23 cellular contexts compared by ENCODE assay signal in genomic region chr16:23821467-23821866, GRCh38. TPM values are rescaled to one million over a fixed set of nuclear protein-coding genes. Genes with fewer than 3 reads are reported as not detected.
DNase-seq lines count a peak whose midpoint lies in the region; ATAC-seq, FAIRE-seq and TF ChIP-seq lines count a peak whose summit lies in the region.
"Had no signal": no experiment of that assay in that cellular context is flagged by ENCODE, and none has a peak within 500 bp of the region (broad histone marks: within the 10 kb centered on the region; RNA-seq: fewer than 3 reads in every experiment).

No MANE protein-coding gene starts in this region.

- no peak for TF ChIP-seq CTCF in K562 (IDR thresholded peaks at IDR 0.05 in 2 of 3, conservative IDR thresholded peaks at IDR 0.05 in 1 of 3; ENCODE audit: insufficient read depth in 2 of 3, low read depth in 1 of 3, low read length in 3 of 3)

- peak overlapping the region in 3 of 5 donors; percentile 23 to 33 (median 27) for H3K4me3 Mint-ChIP-seq in immature natural killer cell
- peak overlapping the region; percentile 12 for H3K4me3 Mint-ChIP-seq in natural killer cell treated with Interleukin-12 subunit alpha and Interleukin-12 subunit beta and Interleukin-15 and Interleukin-18, amount 100 ng/mL, for 72 hours
- H3K4me3 Mint-ChIP-seq: B cell; CD4-positive, alpha-beta T cell; CD8-positive, alpha-beta T cell had no signal

- in situ Hi-C loops in K562 (cut with MboI): no loop called here

- FAIRE-seq in K562 (lab: Jason Lieb, UNC): no peak
- FAIRE-seq: A204.1, D721Med, G401.6, GM12891, GM19239 had no signal

- peak overlapping the region; percentile 76 for H2AFZ ChIP-seq in K562 (ENCODE audit: low read depth, low read length)

- no peak for TF ChIP-seq RAD21 in K562 (CRISPR knock-in tag; conservative IDR thresholded peaks at IDR 0.05 in 1 of 2, IDR thresholded peaks at IDR 0.05 in 1 of 2)

- TF ChIP-seq EP300 in K562 (IDR thresholded peaks at IDR 0.05; ENCODE audit: low read length): no peak

- H3K4me3 ChIP-seq in K562: no peak overlapping the region
- H3K4me3 ChIP-seq: BLaER1 treated with 17β-estradiol and CSF1 and Interleukin-3, amounts not matched to agents 10 nM and 100 nM had no signal

- WGBS in K562 (ENCODE audit: insufficient coverage, low coverage, missing lambda C conversion rate): 16% methylated on average over 3 of the region's 4 CpGs

- H3K27ac Mint-ChIP-seq in immature natural killer cell: peak overlapping the region in 5 of 6 donors; percentile 17 to 76 (median 48)
- H3K27ac Mint-ChIP-seq in natural killer cell treated with Interleukin-12 subunit alpha and Interleukin-12 subunit beta and Interleukin-15 and Interleukin-18, amount 100 ng/mL, for 72 hours: peak overlapping the region in 1 of 2 donors; percentile 73
- H3K27ac Mint-ChIP-seq: B cell; CD4-positive, alpha-beta T cell; CD8-positive, alpha-beta T cell had no signal

- H4K20me1 ChIP-seq in K562 (replicated peaks; ENCODE audit: control insufficient read depth, insufficient read depth, low read length): no peaks in the 10 kb centered on the region
- H4K20me1 ChIP-seq: BLaER1 treated with 17β-estradiol and CSF1 and Interleukin-3, amounts not matched to agents 10 nM and 100 nM had no signal

- TF ChIP-seq POLR2A in K562 (conservative IDR thresholded peaks at IDR 0.05): no peak

- peaks cover 50 to 57% of the 10 kb centered on the region in 2 donors for H3K4me1 Mint-ChIP-seq in immature natural killer cell
- peaks cover 35 to 45% of the 10 kb centered on the region in 2 donors for H3K4me1 Mint-ChIP-seq in natural killer cell treated with Interleukin-12 subunit alpha and Interleukin-12 subunit beta and Interleukin-15 and Interleukin-18, amount 100 ng/mL, for 72 hours (ENCODE audit: low read depth in 2 of 2)

- peak overlapping the region; percentile 82 for H3K27ac ChIP-seq in K562 (ENCODE audit: extremely low read depth, low read depth, low read length)
- H3K27ac ChIP-seq: BLaER1 treated with 17β-estradiol and CSF1 and Interleukin-3, amounts not matched to agents 10 nM and 100 nM; C4-2B had no signal

- POLR2A ChIA-PET in K562 (lab: Yijun Ruan, JAX): interaction anchor here (0.7 to 2.8 kb wide), 6 partner anchors 9 to 37 kb away, joined by 3 to 14 read pairs (median 4); partner anchors contain the start of gene PRKCB

- no peaks in the 10 kb centered on the region for H3K27me3 ChIP-seq in K562 (ENCODE audit: control insufficient read depth in 2 of 2, insufficient read depth in 2 of 2, low read length in 2 of 2)
- H3K27me3 ChIP-seq: BLaER1 treated with 17β-estradiol and CSF1 and Interleukin-3, amounts not matched to agents 10 nM and 100 nM had no signal

- CTCF ChIA-PET in K562 (lab: Yijun Ruan, JAX; ENCODE audit: low intra/inter-chr PET ratio): no interaction called here

- H3K9me3 Mint-ChIP-seq in immature natural killer cell: no peaks in the 10 kb centered on the region
- no peaks in the 10 kb centered on the region for H3K9me3 Mint-ChIP-seq in natural killer cell treated with Interleukin-12 subunit alpha and Interleukin-12 subunit beta and Interleukin-15 and Interleukin-18, amount 100 ng/mL, for 72 hours
- H3K9me3 Mint-ChIP-seq: CD4-positive, alpha-beta T cell; CD8-positive, alpha-beta T cell had no signal

- no peak for DNase-seq in K562 (ENCODE audit: extremely low read depth in 1 of 4, low spot score in 3 of 4)
- no peak for DNase-seq in immature natural killer cell
- no peak for DNase-seq in natural killer cell treated with Interleukin-12 subunit alpha and Interleukin-12 subunit beta and Interleukin-15 and Interleukin-18, amount 100 ng/mL, for 72 hours (ENCODE audit: low spot score)
- DNase-seq: 8988T; AML-193; Caco-2; Calu3; CD4-positive, alpha-beta T cell; CD8-positive, alpha-beta T cell; DMS79 treated with DMSO at 0.1 percent for 48 hours; GF-D8 had no signal

- H3K36me3 Mint-ChIP-seq in immature natural killer cell: no peaks in the 10 kb centered on the region
- H3K36me3 Mint-ChIP-seq in natural killer cell treated with Interleukin-12 subunit alpha and Interleukin-12 subunit beta and Interleukin-15 and Interleukin-18, amount 100 ng/mL, for 72 hours: no peaks in the 10 kb centered on the region
- H3K36me3 Mint-ChIP-seq: CD8-positive, alpha-beta T cell had no signal

- no peaks in the 10 kb centered on the region for H3K79me2 ChIP-seq in K562 (ENCODE audit: control insufficient read depth, insufficient read depth, low read length)

- no TSS peak for BruUV-seq in K562 (replicated peaks; lab: Mats Ljungman, UMichigan)

- intact Hi-C loops in K562 (cut with micrococcal nuclease): no loop called here

- H3K36me3 ChIP-seq in K562 (ENCODE audit: control insufficient read depth, insufficient read depth, low read length): no peaks in the 10 kb centered on the region; the same call in 2 of the 3 replicates
- H3K36me3 ChIP-seq: BLaER1 treated with 17β-estradiol and CSF1 and Interleukin-3, amounts not matched to agents 10 nM and 100 nM had no signal

- H3K4me1 ChIP-seq in K562 (replicated peaks in 1 of 2; ENCODE audit: control insufficient read depth in 2 of 2, insufficient read depth in 2 of 2, low read length in 2 of 2): peaks cover 28 to 44% of the 10 kb centered on the region in 2 experiments
- H3K4me1 ChIP-seq: Caco-2 had no signal

- peak overlapping the region; percentile 33; the same call in 1 of the 2 replicates for H3K4me2 ChIP-seq in K562 (ENCODE audit: insufficient read depth, low read length)
- H3K4me2 ChIP-seq: BLaER1 treated with 17β-estradiol and CSF1 and Interleukin-3, amounts not matched to agents 10 nM and 100 nM had no signal

- peak overlapping the region in 1 of 2 experiments; percentile 44; a peak in 2 of 4 replicates for H3K9ac ChIP-seq in K562 (ENCODE audit: insufficient read depth in 1 of 2, low read depth in 2 of 2, low read length in 2 of 2)
- H3K9ac ChIP-seq: BLaER1 treated with 17β-estradiol and CSF1 and Interleukin-3, amounts not matched to agents 10 nM and 100 nM had no signal

- H3K27me3 Mint-ChIP-seq in immature natural killer cell (ENCODE audit: low read depth in 3 of 3): peaks cover 1 to 4% (median 2%) of the 10 kb centered on the region in 3 donors
- H3K27me3 Mint-ChIP-seq in natural killer cell treated with Interleukin-12 subunit alpha and Interleukin-12 subunit beta and Interleukin-15 and Interleukin-18, amount 100 ng/mL, for 72 hours: peaks cover 0 to 5% of the 10 kb centered on the region in 2 donors

- H3K9me3 ChIP-seq in K562 (replicated peaks; ENCODE audit: control insufficient read depth, insufficient read depth, low read depth, low read length): peaks cover 11% of the 10 kb centered on the region
- H3K9me3 ChIP-seq: BLaER1 treated with 17β-estradiol and CSF1 and Interleukin-3, amounts not matched to agents 10 nM and 100 nM; Caco-2 had no signal

- ATAC-seq in K562 (peak; percentile 9; the same call in 2 of the 3 replicates), GM21723 (IDR thresholded peaks at IDR 0.05; ENCODE audit: unreplicated experiment) (no peak), GM19455 (IDR thresholded peaks at IDR 0.05; ENCODE audit: unreplicated experiment) (no peak), GM21447 (IDR thresholded peaks at IDR 0.05; ENCODE audit: unreplicated experiment) (no peak)
- ATAC-seq in natural killer cell treated with Interleukin-12 subunit alpha and Interleukin-12 subunit beta and Interleukin-15 and Interleukin-18, amount 100 ng/mL, for 72 hours: no peak
- ATAC-seq: CD8-positive, alpha-beta T cell had no signal

- no peaks in the 10 kb centered on the region for H3K9me1 ChIP-seq in K562 (ENCODE audit: control insufficient read depth, insufficient read depth, low read length)

RNA-seq across cellular contexts. Expression of gene PRKCB, which starts 14.3 kb away (rescaled TPM):
- 589 and 727 TPM in 2 replicates for total RNA-seq in K562 (2011; cell fraction: chromatin; rRNA removed; ENCODE audit: low replicate concordance)
- total RNA-seq in K562 (2011; cell fraction: nucleolus; rRNA removed): 260 and 276 TPM in 2 replicates
- total RNA-seq in K562 (2011; cell fraction: nucleoplasm; rRNA removed): 490 and 887 TPM in 2 replicates
- total RNA-seq in K562 (2014; rRNA removed) (111 and 151 TPM in 2 replicates), K562 (2014; rRNA removed; fragmentation: Illumina TruSeq; extraction: Trizol) (184 and 197 TPM in 2 replicates), K562 (2015; rRNA removed; fragmentation: Illumina TruSeq; extraction: Trizol) (140 and 148 TPM in 2 replicates), K562 (2021) (199 and 214 TPM in 2 replicates)
- polyA plus RNA-seq in K562 (2011; rRNA removed) (157 and 276 TPM in 2 replicates), K562 (2014; fragmentation: Illumina TruSeq; extraction: Trizol) (161 and 185 TPM in 2 replicates), K562 (2014; fragmentation: Nextera tagmentation; extraction: Ambion mirVana) (10 to 100 TPM; 49.9 to 64.3 TPM), K562 (2014; rRNA removed) (102 and 116 TPM in 2 replicates), immature natural killer cell (100 to 1,000 TPM in 2 of 3 donors, 10 to 100 TPM in 1; 78.7 to 110 (median 104) TPM)
- 122 and 401 TPM in 2 replicates for polyA plus RNA-seq in K562 (2011; cell fraction: cytosol; rRNA removed)
- 204 and 318 TPM in 2 replicates for polyA plus RNA-seq in K562 (2011; cell fraction: nucleus; rRNA removed)
- 162 and 213 TPM in 2 replicates for polyA plus RNA-seq in K562 (2012)
- 397 and 705 TPM in 2 replicates for polyA minus RNA-seq in K562 (2011; rRNA and poly(A)+ RNA removed)
- 224 and 329 TPM in 2 replicates for polyA minus RNA-seq in K562 (2011; cell fraction: cytosol; rRNA and poly(A)+ RNA removed)
- polyA minus RNA-seq in K562 (2011; cell fraction: nucleus; rRNA and poly(A)+ RNA removed): 155 and 218 TPM in 2 replicates
- total RNA-seq in natural killer cell treated with Interleukin-12 subunit alpha and Interleukin-12 subunit beta and Interleukin-15 and Interleukin-18, amount 100 ng/mL, for 72 hours: 100 to 1,000 TPM; 193 to 273 TPM
- total RNA-seq: Caco-2, Calu3 had no signal
- polyA plus RNA-seq: BJ had no signal
